9 cellular contexts compared by ENCODE assay signal in genomic region chr4:113869743-113870375, GRCh38.
A peak's percentile ranks its signal among the peaks of the same experiment; 100 is the strongest.
DNase-seq lines count a peak whose midpoint lies in the region; ATAC-seq, FAIRE-seq and TF ChIP-seq lines count a peak whose summit lies in the region.
"Had no signal": no experiment of that assay in that cellular context is flagged by ENCODE, and none has a peak within 500 bp of the region (broad histone marks: within the 10 kb centered on the region; RNA-seq: fewer than 3 reads in every experiment).

No MANE protein-coding gene starts in this region.

- no peak overlapping the region for H3K4me3 Mint-ChIP-seq in stimulated activated effector memory CD8-positive, alpha-beta T cell treated with anti-CD3 and anti-CD28 coated beads, Interleukin-12 subunit alpha, Interleukin-12 subunit beta, amount 100 ng/mL, for 72 hours
- H3K4me3 Mint-ChIP-seq: brain had no signal

- peaks cover 3% of the 10 kb centered on the region for H3K9me3 Mint-ChIP-seq in stimulated activated effector memory CD8-positive, alpha-beta T cell treated with anti-CD3 and anti-CD28 coated beads, Interleukin-12 subunit alpha, Interleukin-12 subunit beta, amount 100 ng/mL, for 72 hours
- H3K9me3 Mint-ChIP-seq: brain had no signal

- no peak for FAIRE-seq in bronchial epithelial cell (lab: Jason Lieb, UNC)

- peaks cover 6% of the 10 kb centered on the region for H3K4me1 Mint-ChIP-seq in stimulated activated effector memory CD8-positive, alpha-beta T cell treated with anti-CD3 and anti-CD28 coated beads, Interleukin-12 subunit alpha, Interleukin-12 subunit beta, amount 100 ng/mL, for 72 hours
- H3K4me1 Mint-ChIP-seq: brain had no signal

- peak; percentile 98 for ATAC-seq in GM21786 (IDR thresholded peaks at IDR 0.05; ENCODE audit: unreplicated experiment)
- ATAC-seq in stimulated activated effector memory CD8-positive, alpha-beta T cell treated with anti-CD3 and anti-CD28 coated beads, Interleukin-12 subunit alpha, Interleukin-12 subunit beta, amount 100 ng/mL, for 72 hours = peak; percentile 99

- DNase-seq in GM10266 (ENCODE audit: extremely low spot score) = peak; percentile 23
- peak; percentile 49 for DNase-seq in NAMALWA (ENCODE audit: low spot score)
- DNase-seq in bronchial epithelial cell (ENCODE audit: low read depth) = peak; percentile 88
- DNase-seq in stimulated activated effector memory CD8-positive, alpha-beta T cell treated with anti-CD3 and anti-CD28 coated beads, Interleukin-12 subunit alpha, Interleukin-12 subunit beta, amount 100 ng/mL, for 72 hours (ENCODE audit: low spot score in 2 of 2) = peak in 1 of 2 donors; percentile 18
- DNase-seq in COR-L47 (lab: John Stamatoyannopoulos, UW) = no peak
- DNase-seq in retina = no peak
- no peak for DNase-seq in occipital lobe (lab: John Stamatoyannopoulos, UW)

- H3K27ac Mint-ChIP-seq in stimulated activated effector memory CD8-positive, alpha-beta T cell treated with anti-CD3 and anti-CD28 coated beads, Interleukin-12 subunit alpha, Interleukin-12 subunit beta, amount 100 ng/mL, for 72 hours = peak overlapping the region; percentile 92
- H3K27ac Mint-ChIP-seq: brain had no signal

- H3K36me3 Mint-ChIP-seq in stimulated activated effector memory CD8-positive, alpha-beta T cell treated with anti-CD3 and anti-CD28 coated beads, Interleukin-12 subunit alpha, Interleukin-12 subunit beta, amount 100 ng/mL, for 72 hours = no peaks in the 10 kb centered on the region
- H3K36me3 Mint-ChIP-seq: brain had no signal

- H3K27me3 ChIP-seq in bronchial epithelial cell (ENCODE audit: control insufficient read depth, insufficient read depth, low read length) = no peaks in the 10 kb centered on the region

- H3K36me3 ChIP-seq in bronchial epithelial cell (ENCODE audit: control insufficient read depth, insufficient read depth, low read length) = no peaks in the 10 kb centered on the region

- H3K4me3 ChIP-seq in bronchial epithelial cell (ENCODE audit: low read depth, low read length) = no peak overlapping the region

- TF ChIP-seq CTCF in GM10266 (IDR thresholded peaks at IDR 0.05; ENCODE audit: control insufficient read depth, insufficient read depth, low read depth, missing control alignments) (no peak), bronchial epithelial cell (IDR thresholded peaks at IDR 0.05; ENCODE audit: insufficient read depth, low read length, severe bottlenecking) (no peak)

Comparison
In these comparisons a context has a peak if more than half of its experiments do, and no peak if none do; other contexts are left out.
1. DNase-seq: peak in GM10266 (single experiment), NAMALWA (single experiment) and bronchial epithelial cell (single experiment); none in COR-L47 (single experiment), retina (single experiment) and occipital lobe (single experiment).